ENCODE assay signal across 12 cellular contexts in the genomic region with DNA sequence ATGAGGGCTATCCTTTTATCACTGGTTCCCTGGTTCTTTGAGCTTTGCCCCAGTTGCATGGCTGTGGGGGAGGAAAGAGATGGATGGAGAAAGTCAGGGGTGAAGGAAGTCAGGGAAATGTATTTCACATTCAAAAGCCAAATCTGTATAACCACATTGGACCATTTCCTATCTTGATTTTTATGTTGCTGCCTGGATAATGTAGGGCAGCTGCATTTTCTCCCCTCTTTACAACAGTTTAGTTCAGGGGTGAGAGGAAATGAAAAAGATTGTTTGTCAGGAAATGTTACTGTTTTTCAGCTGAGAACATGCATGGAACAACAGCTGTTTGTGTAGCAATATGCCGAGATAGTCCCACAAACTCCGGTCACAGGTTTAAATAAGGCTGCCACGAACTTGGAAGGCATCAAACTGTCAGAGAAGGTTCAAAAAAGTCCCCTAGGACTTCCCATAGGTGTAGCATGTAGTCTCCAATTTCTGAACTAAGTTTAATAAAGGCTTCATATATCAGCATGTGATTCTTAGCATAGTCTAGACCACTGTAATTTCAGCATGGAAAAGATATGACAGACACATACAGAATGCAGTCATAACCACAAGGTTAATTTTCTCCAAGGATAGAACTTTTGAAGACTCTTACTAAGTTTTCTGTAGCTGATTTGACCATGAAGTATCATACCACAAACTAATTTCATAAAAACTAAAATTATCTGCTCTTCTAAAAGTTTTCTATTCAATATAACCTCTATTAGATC.
A peak's percentile ranks its signal among the peaks of the same experiment; 100 is the strongest.
DNase-seq lines count a peak whose midpoint lies in the region; ATAC-seq, FAIRE-seq and TF ChIP-seq lines count a peak whose summit lies in the region.
"Had no signal": no experiment of that assay in that cellular context is flagged by ENCODE, and none has a peak within 500 bp of the region (broad histone marks: within the 10 kb centered on the region; RNA-seq: fewer than 3 reads in every experiment).

No MANE protein-coding gene starts in this region.

- H3K27ac ChIP-seq in astrocyte (ENCODE audit: low read depth, low read length) (no peak overlapping the region), gastroesophageal sphincter (no peak overlapping the region)
- H3K27ac ChIP-seq: coronary artery had no signal

- H3K27me3 ChIP-seq in astrocyte (ENCODE audit: insufficient read depth, low read length) (no peaks in the 10 kb centered on the region), gastroesophageal sphincter (no peaks in the 10 kb centered on the region), skeletal muscle satellite cell (ENCODE audit: control insufficient read depth, insufficient read depth, low read length) (no peaks in the 10 kb centered on the region)

- H3K36me3 ChIP-seq in astrocyte (ENCODE audit: insufficient read depth, low read length) = no peaks in the 10 kb centered on the region
- no peaks in the 10 kb centered on the region for H3K36me3 ChIP-seq in gastroesophageal sphincter
- no peaks in the 10 kb centered on the region for H3K36me3 ChIP-seq in skeletal muscle satellite cell (ENCODE audit: insufficient read depth, low read length)

- H3K9ac ChIP-seq in astrocyte (ENCODE audit: low read length) (peak overlapping the region; percentile 7), skeletal muscle satellite cell (ENCODE audit: low read depth, low read length) (peak overlapping the region; percentile 4)

- no peak for DNase-seq in H54 (ENCODE audit: insufficient read length, low spot score)
- DNase-seq in astrocyte (ENCODE audit: low read depth) = peak; percentile 77
- no peak for DNase-seq in NCI-H748 treated with DMSO at 0.1 percent for 48 hours (lab: John Stamatoyannopoulos, UW)
- DNase-seq: activated CD4-positive, alpha-beta T cell treated with anti-CD3 and anti-CD28 coated beads for 1 hour; naive thymus-derived CD8-positive, alpha-beta T cell; NCI-H1417 had no signal

- FAIRE-seq in H54 (lab: Jason Lieb, UNC) = peak; percentile 86
- peak; percentile 39 for FAIRE-seq in astrocyte (lab: Jason Lieb, UNC)
- FAIRE-seq: keratinocyte had no signal

- no peaks in the 10 kb centered on the region for H3K36me3 Mint-ChIP-seq in astrocyte (ENCODE audit: low read depth, unreplicated experiment)
- H3K36me3 Mint-ChIP-seq: naive thymus-derived CD8-positive, alpha-beta T cell had no signal

- no peak for TF ChIP-seq EP300 in gastroesophageal sphincter (IDR thresholded peaks at IDR 0.05)

- no peak overlapping the region for H3K4me3 ChIP-seq in astrocyte (ENCODE audit: insufficient read depth, low read depth, low read length)
- H3K4me3 ChIP-seq in gastroesophageal sphincter = no peak overlapping the region
- H3K4me3 ChIP-seq in skeletal muscle satellite cell (ENCODE audit: low read length) = peak overlapping the region; percentile 22
- H3K4me3 ChIP-seq: coronary artery had no signal

- no peaks in the 10 kb centered on the region for H3K9me3 Mint-ChIP-seq in astrocyte (ENCODE audit: unreplicated experiment)

- TF ChIP-seq CTCF in astrocyte (IDR thresholded peaks at IDR 0.05; ENCODE audit: insufficient read depth, low read depth, low read length) = no peak
- no peak for TF ChIP-seq CTCF in gastroesophageal sphincter (IDR thresholded peaks at IDR 0.05)

- peaks cover 8% of the 10 kb centered on the region for H3K4me1 Mint-ChIP-seq in astrocyte (ENCODE audit: low read depth, unreplicated experiment)
- H3K4me1 Mint-ChIP-seq: naive thymus-derived CD8-positive, alpha-beta T cell had no signal

- no peak overlapping the region for H2AFZ ChIP-seq in astrocyte (ENCODE audit: low read depth, low read length)

- no peak overlapping the region for H3K27ac Mint-ChIP-seq in astrocyte (ENCODE audit: unreplicated experiment)
- H3K27ac Mint-ChIP-seq: naive thymus-derived CD8-positive, alpha-beta T cell had no signal

- H4K20me1 ChIP-seq in astrocyte (ENCODE audit: insufficient read depth, low read length) = no peaks in the 10 kb centered on the region

- H3K9me3 ChIP-seq in astrocyte (ENCODE audit: insufficient read depth, low read depth, low read length) (no peaks in the 10 kb centered on the region), gastroesophageal sphincter (no peaks in the 10 kb centered on the region), skeletal muscle satellite cell (replicated peaks; ENCODE audit: low read length) (no peaks in the 10 kb centered on the region)

- WGBS in gastroesophageal sphincter (ENCODE audit: low coverage in 1 of 2), 2 donors = 37 to 53% methylated on average over 3 of the region's 3 CpGs

- peaks cover 5% of the 10 kb centered on the region for H3K4me1 ChIP-seq in astrocyte (ENCODE audit: insufficient read depth, low read length)
- peaks cover 0 to 17% (median 0%) of the 10 kb centered on the region in 3 donors for H3K4me1 ChIP-seq in gastroesophageal sphincter
- H3K4me1 ChIP-seq in skeletal muscle satellite cell (ENCODE audit: control insufficient read depth, insufficient read depth, low read length) = peaks cover 20% of the 10 kb centered on the region

- no peaks in the 10 kb centered on the region for H3K27me3 Mint-ChIP-seq in astrocyte (ENCODE audit: low read depth, unreplicated experiment)

- H3K79me2 ChIP-seq in astrocyte (ENCODE audit: insufficient read depth, low read length) = no peaks in the 10 kb centered on the region

- H3K4me2 ChIP-seq in astrocyte (ENCODE audit: low read length) (peak overlapping the region; percentile 43), skeletal muscle satellite cell (ENCODE audit: low read length) (peak overlapping the region; percentile 50)

- TF ChIP-seq POLR2A in H54 (IDR thresholded peaks at IDR 0.05; ENCODE audit: low read depth, low read length) = no peak
- no peak for TF ChIP-seq POLR2A in gastroesophageal sphincter (IDR thresholded peaks at IDR 0.05)

- peak; percentile 48 for ATAC-seq in gastroesophageal sphincter
- ATAC-seq in HG02884 (IDR thresholded peaks at IDR 0.05; ENCODE audit: unreplicated experiment) = no peak
- no peak for ATAC-seq in HG03469 (IDR thresholded peaks at IDR 0.05; ENCODE audit: unreplicated experiment)
- ATAC-seq: naive thymus-derived CD8-positive, alpha-beta T cell had no signal

- H3K4me3 Mint-ChIP-seq in astrocyte (ENCODE audit: unreplicated experiment) = no peak overlapping the region
- H3K4me3 Mint-ChIP-seq: naive thymus-derived CD8-positive, alpha-beta T cell had no signal
